Comparison of ENCODE assay signal across 26 cellular contexts in genomic region chr19:14735915-14736314, GRCh38. TPM values are rescaled to one million over a fixed set of nuclear protein-coding genes. Genes with fewer than 3 reads are reported as not detected.
"Had no signal": no experiment of that assay in that cellular context is flagged by ENCODE, and none has a peak within 500 bp of the region (broad histone marks: within the 10 kb centered on the region; RNA-seq: fewer than 3 reads in every experiment).

No MANE protein-coding gene starts in this region.

- H3K4me1 ChIP-seq: colonic mucosa, esophagus squamous epithelium, gastrocnemius medialis, heart right ventricle, left lung, lower lobe of right lung had no signal

- H3K36me3 ChIP-seq: colonic mucosa, esophagus squamous epithelium, gastrocnemius medialis, lower lobe of right lung had no signal

- H3K27ac ChIP-seq: colonic mucosa, epithelial cell of prostate, esophagus squamous epithelium, gastrocnemius medialis, heart right ventricle, left lung, lower lobe of right lung had no signal

- H3K4me3 ChIP-seq: colonic mucosa, esophagus squamous epithelium, gastrocnemius medialis, heart right ventricle, left lung, lower lobe of right lung, mucosa of descending colon had no signal

- ATAC-seq: effector memory CD8-positive, alpha-beta T cell; esophagus mucosa; gastrocnemius medialis; heart right ventricle; left cardiac atrium; left lung; left ventricle myocardium superior; lower lobe of right lung; mucosa of descending colon had no signal

- H3K9me3 ChIP-seq: colonic mucosa, esophagus squamous epithelium, gastrocnemius medialis, left lung, lower lobe of right lung, mucosa of descending colon had no signal

- FAIRE-seq: islet of Langerhans, keratinocyte had no signal

- H3K27me3 ChIP-seq: colonic mucosa, esophagus squamous epithelium, gastrocnemius medialis, heart right ventricle, left lung had no signal

- DNase-seq: colonic mucosa; cortex of kidney; effector CD8-positive, alpha-beta T cell; effector memory CD8-positive, alpha-beta T cell; endodermal cell; erythroblast; esophagus squamous epithelium; foreskin fibroblast; foreskin melanocyte; gastrocnemius medialis; glutamatergic neuron; head of caudate nucleus; heart right ventricle; hippocampal formation; left cardiac atrium; left lung; left ventricle myocardium superior; lower lobe of right lung; mesenchymal stem cell; mucosa of descending colon; naive B cell had no signal

RNA-seq across cellular contexts. Expression of gene ADGRE2, which starts 42.4 kb away (rescaled TPM):
- total RNA-seq: mesothelial cell of epicardium had no signal
